In genomic region chr1:11045428-11046269, GRCh38 we compare ENCODE assay signal across 10 cellular contexts. TPM values are rescaled to one million over a fixed set of nuclear protein-coding genes. Genes with fewer than 3 reads are reported as not detected.
DNase-seq lines count a peak whose midpoint lies in the region; ATAC-seq and TF ChIP-seq lines count a peak whose summit lies in the region.
"Had no signal": no experiment of that assay in that cellular context is flagged by ENCODE, and none has a peak within 500 bp of the region (broad histone marks: within the 10 kb centered on the region; RNA-seq: fewer than 3 reads in every experiment).

No MANE protein-coding gene starts in this region.

- no peak for TF ChIP-seq CTCF in GM20000 (IDR thresholded peaks at IDR 0.05; ENCODE audit: extremely low read depth, missing control alignments)

- DNase-seq in COLO668 (lab: John Stamatoyannopoulos, UW; ENCODE audit: unreplicated experiment) (peak; percentile 59), NCI-H510A treated with DMSO at 0.1 percent for 48 hours (lab: John Stamatoyannopoulos, UW) (peak; percentile 86), left kidney (ENCODE audit: low read depth, low spot score) (peak; percentile 83), GM20000 (ENCODE audit: low spot score) (no peak), left colon (no peak)
- DNase-seq: mucosa of descending colon had no signal

- ATAC-seq in HG02610 (IDR thresholded peaks at IDR 0.05; ENCODE audit: unreplicated experiment) (no peak), left colon (no peak)
- ATAC-seq: body of pancreas had no signal

- intact Hi-C loops in left colon (cut with DNase I, micrococcal nuclease) = no loop called here

RNA-seq across cellular contexts. Expression of gene MASP2, which starts 1.4 kb away (rescaled TPM):
- total RNA-seq in left colon = not detected
- total RNA-seq: body of pancreas, mucosa of descending colon, SK-MEL-5, ureter had no signal

RNA-seq across cellular contexts. Expression of gene SRM, which starts 14.2 kb away (rescaled TPM):
- 10 to 100 TPM; 17.8 to 29.9 TPM for total RNA-seq in left colon

RNA-seq across cellular contexts. Expression of gene TARDBP, which starts 33.2 kb away (rescaled TPM):
- total RNA-seq in left colon = 100 to 1,000 TPM; 112 to 121 TPM

RNA-seq across cellular contexts. Expression of gene EXOSC10, which starts 54.0 kb away (rescaled TPM):
- 10 to 100 TPM; 38.2 to 54.3 TPM for total RNA-seq in left colon

Comparison
In these comparisons a context has a peak if more than half of its experiments do, and no peak if none do; other contexts are left out.
1. DNase-seq: peak in COLO668 (single experiment), NCI-H510A treated with DMSO at 0.1 percent for 48 hours (single experiment) and left kidney (single experiment); none in GM20000 (single experiment) and left colon (0 of 2).